ENCODE assay signal across 1 cellular context in genomic region chr22:39872548-39872947, GRCh38.
A peak's percentile ranks its signal among the peaks of the same experiment; 100 is the strongest.
TF ChIP-seq lines count a peak whose summit lies in the region.

No MANE protein-coding gene starts in this region.

TF ChIP-seq in GM12878, 131 proteins besides CTCF, POLR2A, EP300 and RAD21 (continued from another document):
- TF ChIP-seq ATF3 (IDR thresholded peaks at IDR 0.05; ENCODE audit: borderline replicate concordance, extremely low read depth, low read depth, low read length) (no peak), STAT1 (conservative IDR thresholded peaks at IDR 0.05) (no peak), GATAD2B (conservative IDR thresholded peaks at IDR 0.05; ENCODE audit: low read depth) (no peak), KDM1A (IDR thresholded peaks at IDR 0.05; ENCODE audit: borderline replicate concordance) (no peak), YY1 (IDR thresholded peaks at IDR 0.05; ENCODE audit: low read depth, low read length) (no peak), KLF5 (IDR thresholded peaks at IDR 0.05; ENCODE audit: partially characterized antibody) (no peak), BACH1 (IDR thresholded peaks at IDR 0.05; ENCODE audit: borderline replicate concordance) (no peak), USF1 (IDR thresholded peaks at IDR 0.05; ENCODE audit: borderline replicate concordance, extremely low read length, insufficient read depth, low read depth, low read length) (no peak), JUNB (IDR thresholded peaks at IDR 0.05) (peak; percentile 67), MXI1 (IDR thresholded peaks at IDR 0.05; ENCODE audit: low read depth, low read length) (no peak), IKZF2 (IDR thresholded peaks at IDR 0.05) (peak; percentile 39 to 41; a peak in 2 of 4 replicates), LARP7 (IDR thresholded peaks at IDR 0.05) (no peak), IRF4 (IDR thresholded peaks at IDR 0.05; ENCODE audit: low read depth, low read length) (no peak), E2F4 (IDR thresholded peaks at IDR 0.05; ENCODE audit: low read depth, low read length) (no peak), CHD2 (IDR thresholded peaks at IDR 0.05; ENCODE audit: borderline replicate concordance, low read depth, low read length) (no peak), CEBPB (IDR thresholded peaks at IDR 0.05; ENCODE audit: borderline replicate concordance in 1 of 2, low read depth in 2 of 2, low read length in 2 of 2) (no peak)
